8 cellular contexts compared by ENCODE assay signal in the genomic region with DNA sequence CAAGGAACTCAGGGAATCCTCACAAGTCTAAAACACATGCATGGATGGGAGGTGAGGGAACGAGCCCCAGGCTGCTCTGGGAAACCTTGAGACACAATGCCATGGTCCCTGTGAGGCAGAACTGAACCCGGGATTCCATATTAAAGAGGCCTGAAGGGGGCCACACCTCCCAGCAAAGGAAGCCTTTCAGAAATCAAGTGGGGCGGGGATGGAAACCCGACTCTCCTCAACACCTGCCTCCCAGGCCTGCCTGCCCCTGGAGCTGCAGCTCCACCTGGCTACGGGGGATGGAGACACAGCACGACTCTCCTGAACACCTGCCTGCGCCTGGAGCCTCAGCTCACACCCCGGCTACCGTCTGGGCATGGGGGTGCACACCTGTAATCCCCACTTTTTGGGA.
DNase-seq lines count a peak whose midpoint lies in the region; ATAC-seq, FAIRE-seq and TF ChIP-seq lines count a peak whose summit lies in the region.
"Not testable (repeated sequence)": the region's sequence is repeated elsewhere in the genome, so short reads cannot be mapped to it uniquely, and the experiment has no call there.

No MANE protein-coding gene starts in this region.

- 20% methylated on average over 7 of the region's 9 CpGs; no CpG with 5 or more reads in 1 of the 2 experiments for WGBS in H1 (ENCODE audit: extremely low coverage in 1 of 2, insufficient coverage in 1 of 2, insufficient read length in 1 of 2, insufficient replicate concordance in 2 of 2, low coverage in 1 of 2, low lambda C conversion rate in 2 of 2, missing lambda C conversion rate in 1 of 2), 2 experiments

- H3K27me3 ChIP-seq in H1 (replicated peaks in 1 of 4; ENCODE audit: control insufficient read depth in 3 of 4, extremely low read depth in 1 of 4, insufficient read depth in 3 of 4, low read length in 3 of 4) = not testable (repeated sequence)

- POLR2A ChIA-PET in H1 (lab: Charles Lee; ENCODE audit: partially characterized antibody) = interaction anchor here (0.7 to 1.4 kb wide), 4 partner anchors 41 to 90 kb away, joined by 3 to 4 read pairs (median 3); no protein-coding TSS in a partner anchor

- H3K23me2 ChIP-seq in H1 (ENCODE audit: low read depth, low read length) = not testable (repeated sequence)

- H4K5ac ChIP-seq in H1 (ENCODE audit: insufficient read length, low read depth, low read length) = peak overlapping the region; percentile 14

- H2BK5ac ChIP-seq in H1 (ENCODE audit: low read depth, low read length) = not testable (repeated sequence)

- peak overlapping the region in 1 of 4 experiments; percentile 28; a peak in 1 of 8 replicates for H3K4me3 ChIP-seq in H1 (ENCODE audit: extremely low read depth in 1 of 4, insufficient read depth in 2 of 4, low read depth in 3 of 4, low read length in 4 of 4)

- not testable (repeated sequence) for H3K79me1 ChIP-seq in H1 (ENCODE audit: low read depth, low read length)

- not testable (repeated sequence) for H3K4ac ChIP-seq in H1 (replicated peaks; ENCODE audit: insufficient read length, low read depth, low read length)

- TF ChIP-seq RAD21 in H1 (IDR thresholded peaks at IDR 0.05 in 1 of 2, conservative IDR thresholded peaks at IDR 0.05 in 1 of 2; ENCODE audit: low read depth in 2 of 2, low read length in 2 of 2) = peak; percentile 57 to 58

- H2BK15ac ChIP-seq in H1 (ENCODE audit: low read length) = not testable (repeated sequence)

- H4K20me1 ChIP-seq in H1 (replicated peaks in 1 of 2; ENCODE audit: control insufficient read depth in 1 of 2, insufficient read depth in 2 of 2, low read length in 2 of 2) = not testable (repeated sequence)

- ATAC-seq in left lobe of liver = peak; percentile 73

- H3K9me3 ChIP-seq in H1 (ENCODE audit: insufficient read depth in 2 of 2, low read depth in 1 of 2, low read length in 1 of 2) = not testable (repeated sequence)

- not testable (repeated sequence) for H2AFZ ChIP-seq in H1 (ENCODE audit: low read length)

- H2BK20ac ChIP-seq in H1 (ENCODE audit: low read length) = not testable (repeated sequence)

- not testable (repeated sequence) for H4K91ac ChIP-seq in H1 (replicated peaks; ENCODE audit: insufficient read length, low read length)

- not testable (repeated sequence) for H2BK12ac ChIP-seq in H1 (ENCODE audit: low read depth, low read length)

- H3K23ac ChIP-seq in H1 (ENCODE audit: insufficient read length) = not testable (repeated sequence)

- H3K79me2 ChIP-seq in H1 (ENCODE audit: control insufficient read depth in 1 of 2, insufficient read depth in 2 of 2, low read length in 2 of 2) = not testable (repeated sequence)

- DNase-seq in Daoy (ENCODE audit: low read depth) = peak; percentile 17
- peak; percentile 37 for DNase-seq in HuH-7.5 (ENCODE audit: low spot score)
- peak; percentile 64 for DNase-seq in NCI-H187 treated with DMSO at 0.1 percent for 48 hours (lab: John Stamatoyannopoulos, UW)
- peak; percentile 86 for DNase-seq in NCI-H69 (lab: John Stamatoyannopoulos, UW)
- peak; percentile 17 for DNase-seq in SK-MEL-5 (ENCODE audit: low read depth, low spot score)
- peak; percentile 72 to 79 for DNase-seq in H1 (ENCODE audit: low read depth in 1 of 2, low spot score in 2 of 2)
- DNase-seq in left lobe of liver (ENCODE audit: low spot score) = not testable (repeated sequence)
- peak; percentile 18 for DNase-seq in urothelium cell line (ENCODE audit: low spot score)

- not testable (repeated sequence) for H2AK5ac ChIP-seq in H1 (ENCODE audit: low read depth, low read length)

- 0 out of 3 replicates have a peak, but pooled peaks of 1 of the 2 experiments have one; percentile 26 for TF ChIP-seq POLR2A in H1 (IDR thresholded peaks at IDR 0.05; ENCODE audit: control extremely low read depth in 1 of 2, low read depth in 2 of 2, low read length in 2 of 2)

- H2BK120ac ChIP-seq in H1 (replicated peaks; ENCODE audit: low read depth, low read length) = not testable (repeated sequence)

- TF ChIP-seq CTCF in H1 (IDR thresholded peaks at IDR 0.05; ENCODE audit: control extremely low read depth in 1 of 3, insufficient read depth in 1 of 3, low read depth in 1 of 3, low read length in 3 of 3) = peak; percentile 57 to 71 (median 58)

- H3K14ac ChIP-seq in H1 (ENCODE audit: insufficient read length) = not testable (repeated sequence)

- H3K27ac ChIP-seq in H1 (ENCODE audit: low read depth, low read length) = not testable (repeated sequence)

- in situ Hi-C loops in SK-MEL-5 (cut with HindIII; ENCODE audit: low pct_unique_long_range_greater_than_20kb, low sequenced_read_pairs) = not testable (repeated sequence)

- FAIRE-seq in H1 (lab: Jason Lieb, UNC) = not testable (repeated sequence)
- FAIRE-seq in urothelium cell line (lab: Jason Lieb, UNC) = peak; percentile 55

- not testable (repeated sequence) for H3K36me3 ChIP-seq in H1 (ENCODE audit: control insufficient read depth in 2 of 4, insufficient read depth in 4 of 4, low read length in 3 of 4)

- H3K4me1 ChIP-seq in H1 (replicated peaks in 1 of 4; ENCODE audit: control insufficient read depth in 3 of 4, insufficient read depth in 4 of 4, low read length in 3 of 4) = not testable (repeated sequence)

- not testable (repeated sequence) for H3K18ac ChIP-seq in H1 (ENCODE audit: extremely low read depth, low read length)

- H3K9ac ChIP-seq in H1 (replicated peaks in 1 of 4; ENCODE audit: extremely low read depth in 1 of 4, low read depth in 3 of 4, low read length in 3 of 4) = not testable (repeated sequence)

- not testable (repeated sequence) for H3K56ac ChIP-seq in H1 (replicated peaks; ENCODE audit: insufficient read length, low read depth, low read length)

- H4K8ac ChIP-seq in H1 (ENCODE audit: extremely low read depth, insufficient read depth, low read length) = not testable (repeated sequence)

- TF ChIP-seq EP300 in H1 (IDR thresholded peaks at IDR 0.05; ENCODE audit: borderline replicate concordance in 1 of 2, low read depth in 2 of 2, low read length in 2 of 2) = not testable (repeated sequence)

- peak overlapping the region; percentile 21 to 50; a peak in 2 of 4 replicates for H3K4me2 ChIP-seq in H1 (ENCODE audit: insufficient read depth in 1 of 2, low read depth in 2 of 2, low read length in 2 of 2)

- CTCF ChIA-PET in H1 (lab: Charles Lee; ENCODE audit: partially characterized antibody) = interaction anchor here (0.7 to 3.2 kb wide), 12 partner anchors 16 to 159 kb away, joined by 3 to 15 read pairs (median 3); no protein-coding TSS in a partner anchor

TF ChIP-seq in H1, 55 proteins besides CTCF, POLR2A, EP300 and RAD21:
- TF ChIP-seq, protein P1, sequence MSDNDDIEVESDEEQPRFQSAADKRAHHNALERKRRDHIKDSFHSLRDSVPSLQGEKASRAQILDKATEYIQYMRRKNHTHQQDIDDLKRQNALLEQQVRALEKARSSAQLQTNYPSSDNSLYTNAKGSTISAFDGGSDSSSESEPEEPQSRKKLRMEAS (IDR thresholded peaks at IDR 0.05) = peak; percentile 47; the same call in 1 of the 2 replicates
- 0 out of 2 replicates have a peak, but pooled peaks have one; percentile 30 for TF ChIP-seq FOSL1 (IDR thresholded peaks at IDR 0.05; ENCODE audit: insufficient read depth, low read depth, low read length)
- peak; percentile 53; the same call in 1 of the 2 replicates for TF ChIP-seq TAF1 (IDR thresholded peaks at IDR 0.05; ENCODE audit: low read depth, low read length)
- TF ChIP-seq TCF12 (IDR thresholded peaks at IDR 0.05; ENCODE audit: low read depth, low read length) = peak; percentile 86; the same call in 1 of the 2 replicates
- TF ChIP-seq TBP (IDR thresholded peaks at IDR 0.05; ENCODE audit: low read depth, low read length) = peak; percentile 45; the same call in 1 of the 2 replicates
- TF ChIP-seq YY1 (IDR thresholded peaks at IDR 0.05; ENCODE audit: low read depth, low read length) = peak; percentile 47; the same call in 1 of the 2 replicates
